In the genomic region with DNA sequence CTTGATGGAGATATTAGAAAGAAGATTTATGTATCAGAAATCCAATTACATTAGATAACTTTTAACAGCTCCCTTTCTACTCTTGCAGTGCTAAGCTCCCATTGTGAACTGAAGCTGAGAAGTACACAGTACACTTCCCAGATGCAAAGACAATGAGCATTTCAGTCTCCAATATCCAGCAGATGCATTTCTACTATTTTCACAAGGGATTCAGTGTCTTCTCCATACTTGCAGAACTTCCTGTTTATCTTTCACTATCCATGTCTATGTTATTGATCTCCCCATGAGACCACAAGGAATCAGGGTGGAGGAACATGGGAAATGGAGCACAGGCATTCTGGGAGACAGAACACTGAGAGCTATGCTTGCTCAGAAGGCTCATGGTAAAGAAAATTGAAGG, we compare ENCODE assay signal across 20 cellular contexts.
"Had no signal": no experiment of that assay in that cellular context is flagged by ENCODE, and none has a peak within 500 bp of the region (broad histone marks: within the 10 kb centered on the region; RNA-seq: fewer than 3 reads in every experiment).

No MANE protein-coding gene starts in this region.

- H3K79me2 ChIP-seq: hepatocyte had no signal

- H3K27ac ChIP-seq: gastroesophageal sphincter, hepatocyte, neutrophil, testis, tibial nerve had no signal

- DNase-seq: central memory CD4-positive, alpha-beta T cell; cortex of kidney; effector memory CD4-positive, alpha-beta T cell; kidney; left colon; left ventricle myocardium superior; mucosa of descending colon; naive thymus-derived CD8-positive, alpha-beta T cell; posterior cingulate gyrus; right cardiac atrium; small intestine; stimulated activated CD4-positive, alpha-beta T cell treated with anti-CD3 and anti-CD28 coated beads, Interleukin-12 subunit alpha, Interleukin-12 subunit beta, amount 100 ng/mL, for 4 hours; stimulated activated naive CD4-positive, alpha-beta T cell treated with Interleukin-2 at 50 U/mL for 16 hours; testis had no signal

- H3K9me3 Mint-ChIP-seq: naive thymus-derived CD8-positive, alpha-beta T cell had no signal

- H3K27ac Mint-ChIP-seq: naive thymus-derived CD8-positive, alpha-beta T cell had no signal

- H3K36me3 ChIP-seq: gastroesophageal sphincter, neutrophil, tibial nerve had no signal

- H3K9me3 ChIP-seq: gastroesophageal sphincter, mucosa of descending colon, neutrophil, testis, tibial nerve had no signal

- ATAC-seq: esophagus mucosa; gastroesophageal sphincter; left colon; left ventricle myocardium superior; mucosa of descending colon; naive thymus-derived CD8-positive, alpha-beta T cell; right cardiac atrium had no signal

- H3K4me1 Mint-ChIP-seq: naive thymus-derived CD8-positive, alpha-beta T cell had no signal

- H3K4me3 Mint-ChIP-seq: naive thymus-derived CD8-positive, alpha-beta T cell had no signal

- H3K4me3 ChIP-seq: gastroesophageal sphincter, hepatocyte, lung, mucosa of descending colon, testis, tibial nerve had no signal

- H3K36me3 Mint-ChIP-seq: naive thymus-derived CD8-positive, alpha-beta T cell had no signal

- H3K4me1 ChIP-seq: testis had no signal

- H3K27me3 ChIP-seq: gastroesophageal sphincter, hepatocyte, neutrophil, testis, tibial nerve had no signal

- H2AFZ ChIP-seq: hepatocyte had no signal

- H3K4me2 ChIP-seq: hepatocyte had no signal
